In genomic region chr5:178338750-178339144, GRCh38 we compare ENCODE assay signal across 26 cellular contexts.
DNase-seq lines count a peak whose midpoint lies in the region; ATAC-seq and TF ChIP-seq lines count a peak whose summit lies in the region.
"Had no signal": no experiment of that assay in that cellular context is flagged by ENCODE, and none has a peak within 500 bp of the region (broad histone marks: within the 10 kb centered on the region; RNA-seq: fewer than 3 reads in every experiment).

No MANE protein-coding gene starts in this region.

- H3K4me3 Mint-ChIP-seq in chondrocyte (ENCODE audit: unreplicated experiment), result no peak overlapping the region
- H3K4me3 Mint-ChIP-seq: activated T-cell treated with anti-CD3 and anti-CD28 coated beads, Interleukin-2, amount 50 U/mL, for 24 hours; CD14-positive monocyte; effector memory CD8-positive, alpha-beta T cell; naive thymus-derived CD4-positive, alpha-beta T cell; stimulated activated naive B cell treated with anti-CD40 and anti-IgM and Interleukin-4, amounts not matched to agents 10 μg/mL and 1 μg/mL and 100 μg/mL, for 72 hours; T-helper 17 cell; type B pancreatic cell had no signal

- DNase-seq in DMS79 treated with DMSO at 0.1 percent for 48 hours (lab: John Stamatoyannopoulos, UW) (peak; percentile 7), DMS79 (lab: John Stamatoyannopoulos, UW) (no peak), HPDE6-E6E7 (ENCODE audit: extremely low spot score) (peak; percentile 52), chondrocyte (ENCODE audit: low spot score) (peak; percentile 10), myocyte (ENCODE audit: low read depth) (peak; percentile 21), HUDEP-2 (lab: John Stamatoyannopoulos, UW; ENCODE audit: unreplicated experiment in 76 of 76) (no peak), NK-92 (lab: John Stamatoyannopoulos, UW; ENCODE audit: unreplicated experiment) (no peak)
- DNase-seq: activated T-cell treated with anti-CD3 and anti-CD28 coated beads, Interleukin-2, amount 50 U/mL, for 24 hours; Caco-2; caudate nucleus; cortex of kidney; effector memory CD8-positive, alpha-beta T cell; H7; islet precursor cell; Karpas-422; midbrain; naive thymus-derived CD4-positive, alpha-beta T cell; NCI-H146; NCI-H510A; retina; RPMI8226; stimulated activated naive B cell treated with anti-CD40 and anti-IgM and Interleukin-4, amounts not matched to agents 10 μg/mL and 1 μg/mL and 100 μg/mL, for 72 hours; T-helper 17 cell had no signal

- H3K27ac Mint-ChIP-seq in chondrocyte (ENCODE audit: unreplicated experiment), result no peak overlapping the region
- H3K27ac Mint-ChIP-seq: activated T-cell treated with anti-CD3 and anti-CD28 coated beads, Interleukin-2, amount 50 U/mL, for 24 hours; effector memory CD8-positive, alpha-beta T cell; naive thymus-derived CD4-positive, alpha-beta T cell; stimulated activated naive B cell treated with anti-CD40 and anti-IgM and Interleukin-4, amounts not matched to agents 10 μg/mL and 1 μg/mL and 100 μg/mL, for 72 hours; T-helper 17 cell; type B pancreatic cell had no signal

- H3K9me3 Mint-ChIP-seq in chondrocyte (ENCODE audit: low read depth), result no peaks in the 10 kb centered on the region
- H3K9me3 Mint-ChIP-seq: activated T-cell treated with anti-CD3 and anti-CD28 coated beads, Interleukin-2, amount 50 U/mL, for 24 hours; effector memory CD8-positive, alpha-beta T cell; stimulated activated naive B cell treated with anti-CD40 and anti-IgM and Interleukin-4, amounts not matched to agents 10 μg/mL and 1 μg/mL and 100 μg/mL, for 72 hours; type B pancreatic cell had no signal

- no peaks in the 10 kb centered on the region for H3K4me1 Mint-ChIP-seq in chondrocyte (ENCODE audit: low read depth)
- H3K4me1 Mint-ChIP-seq: naive thymus-derived CD4-positive, alpha-beta T cell; stimulated activated naive B cell treated with anti-CD40 and anti-IgM and Interleukin-4, amounts not matched to agents 10 μg/mL and 1 μg/mL and 100 μg/mL, for 72 hours had no signal

- TF ChIP-seq CTCF in chondrocyte (IDR thresholded peaks at IDR 0.05), result no peak

- peaks cover 19% of the 10 kb centered on the region for H3K27me3 Mint-ChIP-seq in chondrocyte (ENCODE audit: low read depth)
- H3K27me3 Mint-ChIP-seq: activated T-cell treated with anti-CD3 and anti-CD28 coated beads, Interleukin-2, amount 50 U/mL, for 24 hours had no signal

- no peaks in the 10 kb centered on the region for H3K36me3 Mint-ChIP-seq in chondrocyte (ENCODE audit: low read depth)
- H3K36me3 Mint-ChIP-seq: CD14-positive monocyte; naive thymus-derived CD4-positive, alpha-beta T cell; stimulated activated naive B cell treated with anti-CD40 and anti-IgM and Interleukin-4, amounts not matched to agents 10 μg/mL and 1 μg/mL and 100 μg/mL, for 72 hours; type B pancreatic cell had no signal

- no peak for ATAC-seq in GM19467 (IDR thresholded peaks at IDR 0.05; ENCODE audit: unreplicated experiment)
- ATAC-seq: effector memory CD8-positive, alpha-beta T cell; naive thymus-derived CD4-positive, alpha-beta T cell; stimulated activated naive B cell treated with anti-CD40 and anti-IgM and Interleukin-4, amounts not matched to agents 10 μg/mL and 1 μg/mL and 100 μg/mL, for 72 hours; T-helper 17 cell had no signal

Comparison
In these comparisons a context has a peak if more than half of its experiments do, and no peak if none do; other contexts are left out.
1. DNase-seq: peak in DMS79 treated with DMSO at 0.1 percent for 48 hours (single experiment), HPDE6-E6E7 (single experiment), chondrocyte (single experiment) and myocyte (single experiment); none in DMS79 (single experiment), HUDEP-2 (0 of 76) and NK-92 (single experiment).